8 cellular contexts compared by ENCODE assay signal in genomic region chr5:150409638-150410523, GRCh38. TPM values are rescaled to one million over a fixed set of nuclear protein-coding genes. Genes with fewer than 3 reads are reported as not detected.
A peak's percentile ranks its signal among the peaks of the same experiment; 100 is the strongest.
DNase-seq lines count a peak whose midpoint lies in the region; ATAC-seq and TF ChIP-seq lines count a peak whose summit lies in the region.

No MANE protein-coding gene starts in this region.

- peak overlapping the region; percentile 93 to 99 (median 98) for H3K27ac ChIP-seq in spleen

- peak; percentile 40 for ATAC-seq in HG02885 (IDR thresholded peaks at IDR 0.05; ENCODE audit: poor library complexity, unreplicated experiment)

- peak in 2 of 3 donors; percentile 3 to 52 for TF ChIP-seq POLR2A in spleen (IDR thresholded peaks at IDR 0.05)

- peak in 1 of 11 experiments; percentile 15 for TF ChIP-seq CTCF in spleen (IDR thresholded peaks at IDR 0.05 in 8 of 11, conservative IDR thresholded peaks at IDR 0.05 in 3 of 11)

- peak overlapping the region; percentile 41 to 87 (median 74) for H3K4me3 ChIP-seq in spleen

- intact Hi-C loops in spleen (cut with DNase I; ENCODE audit: low total_unique reads): no loop called here

- WGBS in spleen, 5 donors: 3 to 8% (median 4%) methylated on average over 15 of the region's 15 CpGs

- no peaks in the 10 kb centered on the region for H3K9me3 ChIP-seq in spleen

- H3K36me3 ChIP-seq in spleen: peaks cover 0 to 55% (median 42%) of the 10 kb centered on the region in 6 donors

- H3K27me3 ChIP-seq in spleen (replicated peaks in 1 of 7): no peaks in the 10 kb centered on the region

- peak; percentile 10 to 39 (median 26) for DNase-seq in stimulated activated naive CD4-positive, alpha-beta T cell (lab: John Stamatoyannopoulos, UW)
- DNase-seq in stimulated activated naive CD4-positive, alpha-beta T cell treated with Interleukin-2 at 50 U/mL for 16 hours (lab: John Stamatoyannopoulos, UW): no peak
- DNase-seq in NCI-H2081 (lab: John Stamatoyannopoulos, UW) (peak; percentile 72 to 83), T-helper 9 cell (peak; percentile 16), cerebellar nuclear complex (lab: John Stamatoyannopoulos, UW) (peak; percentile 63 to 73), islet precursor cell (peak; percentile 94), spleen (peak; percentile 85)

- peaks cover 28 to 99% (median 91%) of the 10 kb centered on the region in 6 donors for H3K4me1 ChIP-seq in spleen

RNA-seq across cellular contexts. Expression of gene CD74, which starts 2.8 kb away (rescaled TPM):
- 1,000 to 10,000 TPM; 3,224 to 5,563 (median 4,811) TPM for total RNA-seq in spleen
- 1,000 to 10,000 TPM; 3,319 to 4,860 (median 4,644) TPM for polyA plus RNA-seq in spleen

RNA-seq across cellular contexts. Expression of gene RPS14, which starts 39.7 kb away (rescaled TPM):
- 1,000 to 10,000 TPM; 1,801 to 2,829 (median 2,025) TPM for total RNA-seq in spleen
- 1,000 to 10,000 TPM; 5,417 to 8,400 (median 8,329) TPM for polyA plus RNA-seq in spleen

RNA-seq across cellular contexts. Expression of gene TCOF1, which starts 52.4 kb away (rescaled TPM):
- 10 to 100 TPM; 31.8 to 44.3 (median 34.8) TPM for total RNA-seq in spleen
- 10 to 100 TPM; 15.3 to 20.1 (median 19.0) TPM for polyA plus RNA-seq in spleen
